24 cellular contexts compared by ENCODE assay signal in genomic region chr13:32029684-32030083, GRCh38.
"Had no signal": no experiment of that assay in that cellular context is flagged by ENCODE, and none has a peak within 500 bp of the region (broad histone marks: within the 10 kb centered on the region; RNA-seq: fewer than 3 reads in every experiment).

No MANE protein-coding gene starts in this region.

- H3K36me3 ChIP-seq: ascending aorta had no signal

- H3K9me3 ChIP-seq: ascending aorta, body of pancreas had no signal

- FAIRE-seq: TTC549 had no signal

- H3K27me3 ChIP-seq: ascending aorta, body of pancreas had no signal

- ATAC-seq: activated CD8-positive, alpha-beta memory T cell treated with anti-CD3 and anti-CD28 coated beads, Interleukin-2, amount 10 ng/mL, durations not matched to agents 7 days and 5 days; activated naive CD4-positive, alpha-beta T cell treated with anti-CD3 and anti-CD28 coated beads, Interleukin-2, amount 50 U/mL, for 72 hours; activated naive CD8-positive, alpha-beta T cell treated with anti-CD3 and anti-CD28 coated beads, Interleukin-2, amount 50 U/mL, for 24 hours; body of pancreas had no signal

- DNase-seq: activated B cell treated with CpG ODN at 0.5 μM for 24 hours; activated CD4-positive, alpha-beta T cell treated with anti-CD3 and anti-CD28 coated beads for 1 hour; activated CD4-positive, alpha-beta T cell treated with anti-CD3 and anti-CD28 coated beads, Interleukin-2, amount 10 ng/mL, durations not matched to agents 24 days and 14 days; activated CD4-positive, alpha-beta T cell treated with anti-CD3 and anti-CD28 coated beads, Interleukin-2, amount 50 U/mL, for 48 hours; activated CD8-positive, alpha-beta memory T cell treated with anti-CD3 and anti-CD28 coated beads, Interleukin-2, amount 10 ng/mL, durations not matched to agents 7 days and 5 days; activated effector memory CD4-positive, alpha-beta T cell treated with Interleukin-2 at 50 U/mL for 16 hours; activated naive CD4-positive, alpha-beta T cell; activated naive CD8-positive, alpha-beta T cell treated with anti-CD3 and anti-CD28 coated beads, Interleukin-2, amount 50 U/mL, for 24 hours; activated T-cell treated with anti-CD3 and anti-CD28 coated beads, Interleukin-2, amount 50 U/mL, for 24 hours; amniotic stem cell; body of pancreas; Kasumi-1; KBM-7; NCI-H1048; NCI-H1694; NCI-H2171 treated with DMSO at 0.1 percent for 48 hours; NCI-H226; NCI-H526 treated with DMSO at 0.1 percent for 48 hours; SIG-M5; T-helper 2 cell; T1000 had no signal

- H3K4me3 ChIP-seq: body of pancreas had no signal
